36 cellular contexts compared by ENCODE assay signal in the genomic region with DNA sequence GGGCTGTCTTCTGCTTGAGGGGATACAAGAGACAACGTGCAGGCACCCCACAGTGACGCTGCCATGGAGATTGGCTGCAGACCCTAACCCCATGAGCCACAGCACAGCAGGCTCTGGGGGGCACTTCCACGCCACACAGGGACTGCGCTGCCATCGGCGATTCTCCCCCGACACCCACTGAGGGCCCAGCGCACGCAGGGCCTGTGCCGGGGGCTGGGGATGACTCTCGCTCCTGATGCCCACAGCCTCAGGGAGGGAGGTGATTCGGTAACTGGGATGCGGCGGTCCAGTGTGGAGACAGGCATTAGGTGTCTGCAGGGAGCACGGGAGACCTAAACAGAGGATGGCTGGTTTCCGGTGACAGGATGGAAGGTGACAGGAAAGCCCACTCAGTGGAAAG. TPM values are rescaled to one million over a fixed set of nuclear protein-coding genes. Genes with fewer than 3 reads are reported as not detected.
"Had no signal": no experiment of that assay in that cellular context is flagged by ENCODE, and none has a peak within 500 bp of the region (broad histone marks: within the 10 kb centered on the region; RNA-seq: fewer than 3 reads in every experiment).

No MANE protein-coding gene starts in this region.

- H3K4me3 ChIP-seq: ascending aorta, cardiac muscle cell had no signal

- H3K27ac ChIP-seq: ascending aorta, cardiac muscle cell, VCaP had no signal

- ATAC-seq: activated CD4-positive, alpha-beta T cell treated with anti-CD3 and anti-CD28 coated beads for 36 hours; activated CD4-positive, CD25-positive, alpha-beta regulatory T cell treated with anti-CD3 and anti-CD28 coated beads, Interleukin-2, amount 50 U/mL, for 24 hours; activated CD8-positive, alpha-beta memory T cell treated with anti-CD3 and anti-CD28 coated beads, Interleukin-2, amount 10 ng/mL, durations not matched to agents 7 days and 5 days; activated CD8-positive, alpha-beta T cell treated with anti-CD3 and anti-CD28 coated beads, Interleukin-2, amount 10 ng/mL, durations not matched to agents 7 days and 5 days; activated naive CD8-positive, alpha-beta T cell treated with anti-CD3 and anti-CD28 coated beads, Interleukin-2, amount 50 U/mL, for 24 hours had no signal

- H3K36me3 Mint-ChIP-seq: activated CD8-positive, alpha-beta memory T cell treated with anti-CD3 and anti-CD28 coated beads, Interleukin-2, amount 10 ng/mL, durations not matched to agents 7 days and 5 days; activated naive CD4-positive, alpha-beta T cell treated with anti-CD3 and anti-CD28 coated beads, Interleukin-2, amount 10 ng/mL, durations not matched to agents 7 days and 5 days; activated naive CD4-positive, alpha-beta T cell treated with anti-CD3 and anti-CD28 coated beads, Interleukin-2, amount 50 U/mL, for 24 hours; activated naive CD8-positive, alpha-beta T cell; activated naive CD8-positive, alpha-beta T cell treated with anti-CD3 and anti-CD28 coated beads, Interleukin-2, amount 10 ng/mL, durations not matched to agents 7 days and 5 days; brain had no signal

- H3K4me1 Mint-ChIP-seq: activated CD4-positive, alpha-beta memory T cell treated with anti-CD3 and anti-CD28 coated beads, Interleukin-2, amount 10 ng/mL, durations not matched to agents 7 days and 5 days; activated CD4-positive, alpha-beta T cell treated with anti-CD3 and anti-CD28 coated beads for 36 hours; activated CD4-positive, alpha-beta T cell treated with anti-CD3 and anti-CD28 coated beads, Interleukin-2, amount 10 ng/mL, durations not matched to agents 7 days and 5 days; activated CD8-positive, alpha-beta memory T cell treated with anti-CD3 and anti-CD28 coated beads, Interleukin-2, amount 10 ng/mL, durations not matched to agents 7 days and 5 days; activated naive CD4-positive, alpha-beta T cell treated with anti-CD3 and anti-CD28 coated beads, Interleukin-2, amount 10 ng/mL, durations not matched to agents 7 days and 5 days; activated naive CD4-positive, alpha-beta T cell treated with anti-CD3 and anti-CD28 coated beads, Interleukin-2, amount 50 U/mL, for 24 hours; activated naive CD8-positive, alpha-beta T cell treated with anti-CD3 and anti-CD28 coated beads, Interleukin-2, amount 10 ng/mL, durations not matched to agents 7 days and 5 days; activated naive CD8-positive, alpha-beta T cell treated with anti-CD3 and anti-CD28 coated beads, Interleukin-2, amount 50 U/mL, for 24 hours; central memory CD8-positive, alpha-beta T cell had no signal

- H3K27me3 Mint-ChIP-seq: activated CD4-positive, alpha-beta T cell treated with anti-CD3 and anti-CD28 coated beads for 36 hours; activated CD8-positive, alpha-beta memory T cell treated with anti-CD3 and anti-CD28 coated beads, Interleukin-2, amount 10 ng/mL, durations not matched to agents 7 days and 5 days; activated naive CD4-positive, alpha-beta T cell treated with anti-CD3 and anti-CD28 coated beads, Interleukin-2, amount 50 U/mL, for 24 hours; activated naive CD8-positive, alpha-beta T cell; brain had no signal

- H3K27ac Mint-ChIP-seq: activated CD4-positive, alpha-beta memory T cell treated with anti-CD3 and anti-CD28 coated beads, Interleukin-2, amount 10 ng/mL, durations not matched to agents 7 days and 5 days; activated CD4-positive, alpha-beta T cell treated with anti-CD3 and anti-CD28 coated beads for 36 hours; activated CD4-positive, alpha-beta T cell treated with anti-CD3 and anti-CD28 coated beads, Interleukin-2, amount 10 ng/mL, durations not matched to agents 7 days and 5 days; activated CD8-positive, alpha-beta memory T cell treated with anti-CD3 and anti-CD28 coated beads, Interleukin-2, amount 10 ng/mL, durations not matched to agents 7 days and 5 days; activated CD8-positive, alpha-beta T cell treated with anti-CD3 and anti-CD28 coated beads, Interleukin-2, amount 10 ng/mL, durations not matched to agents 7 days and 5 days; activated naive CD4-positive, alpha-beta T cell treated with anti-CD3 and anti-CD28 coated beads, Interleukin-2, amount 10 ng/mL, durations not matched to agents 7 days and 5 days; activated naive CD4-positive, alpha-beta T cell treated with anti-CD3 and anti-CD28 coated beads, Interleukin-2, amount 50 U/mL, for 24 hours; activated naive CD8-positive, alpha-beta T cell; activated naive CD8-positive, alpha-beta T cell treated with anti-CD3 and anti-CD28 coated beads, Interleukin-2, amount 10 ng/mL, durations not matched to agents 7 days and 5 days; activated naive CD8-positive, alpha-beta T cell treated with anti-CD3 and anti-CD28 coated beads, Interleukin-2, amount 50 U/mL, for 24 hours; activated T-cell treated with anti-CD3 and anti-CD28 coated beads, Interleukin-2, amount 50 U/mL, for 24 hours; activated T-helper 2 cell treated with anti-CD3 and anti-CD28 coated beads, Interferon-gamma antibody, Interleukin-2, Interleukin-4, amounts not matched to agents 10 μg/mL and 5 μg/mL and 100 μg/mL, durations not matched to agents 14 hours and 24 hours and 36 hours; T-helper 2 cell treated with Interferon-gamma antibody and Interleukin-4, amounts not matched to agents 5 μg/mL and 100 μg/mL, for 36 hours had no signal

- DNase-seq: activated CD4-positive, alpha-beta memory T cell treated with anti-CD3 and anti-CD28 coated beads, Interleukin-2, amount 10 ng/mL, durations not matched to agents 7 days and 5 days; activated CD4-positive, alpha-beta T cell treated with anti-CD3 and anti-CD28 coated beads for 1 hour; activated CD4-positive, alpha-beta T cell treated with anti-CD3 and anti-CD28 coated beads for 36 hours; activated CD4-positive, alpha-beta T cell treated with anti-CD3 and anti-CD28 coated beads for 48 hours; activated CD4-positive, alpha-beta T cell treated with anti-CD3 and anti-CD28 coated beads, Interleukin-2, amount 10 ng/mL, durations not matched to agents 7 days and 5 days; activated CD4-positive, alpha-beta T cell treated with anti-CD3 and anti-CD28 coated beads, Interleukin-2, amount 50 U/mL, for 48 hours; activated CD4-positive, CD25-positive, alpha-beta regulatory T cell; activated CD8-positive, alpha-beta memory T cell treated with anti-CD3 and anti-CD28 coated beads for 24 hours; activated CD8-positive, alpha-beta memory T cell treated with anti-CD3 and anti-CD28 coated beads, Interleukin-2, amount 10 ng/mL, durations not matched to agents 7 days and 5 days; activated CD8-positive, alpha-beta memory T cell treated with anti-CD3 and anti-CD28 coated beads, Interleukin-2, amount 50 U/mL, for 48 hours; activated CD8-positive, alpha-beta T cell treated with anti-CD3 and anti-CD28 coated beads, Interleukin-2, amount 10 ng/mL, durations not matched to agents 7 days and 5 days; activated effector memory CD4-positive, alpha-beta T cell treated with Interleukin-2 at 50 U/mL for 16 hours; activated gamma-delta T cell; activated naive CD4-positive, alpha-beta T cell treated with anti-CD3 and anti-CD28 coated beads, Interleukin-2, amount 10 ng/mL, durations not matched to agents 7 days and 5 days; activated naive CD4-positive, alpha-beta T cell treated with Interleukin-2 at 50 U/mL for 16 hours; activated naive CD8-positive, alpha-beta T cell treated with anti-CD3 and anti-CD28 coated beads, Interleukin-2, amount 10 ng/mL, durations not matched to agents 7 days and 5 days; activated naive CD8-positive, alpha-beta T cell treated with anti-CD3 and anti-CD28 coated beads, Interleukin-2, amount 50 U/mL, for 24 hours; activated T-cell treated with anti-CD3 and anti-CD28 coated beads, Interleukin-2, amount 50 U/mL, for 24 hours; activated T-cell treated with anti-CD3 and anti-CD28 coated beads, Interleukin-2, amount 50 U/mL, for 48 hours; amygdala; anterior cingulate cortex; cerebellar nuclear complex; T-helper 2 cell; T-helper 9 cell had no signal

- H3K27me3 ChIP-seq: ascending aorta, cardiac muscle cell had no signal

- H3K9me3 Mint-ChIP-seq: activated CD4-positive, alpha-beta memory T cell treated with anti-CD3 and anti-CD28 coated beads, Interleukin-2, amount 10 ng/mL, durations not matched to agents 7 days and 5 days; activated CD4-positive, alpha-beta T cell treated with anti-CD3 and anti-CD28 coated beads, Interleukin-2, amount 10 ng/mL, durations not matched to agents 7 days and 5 days; activated naive CD4-positive, alpha-beta T cell treated with anti-CD3 and anti-CD28 coated beads, Interleukin-2, amount 10 ng/mL, durations not matched to agents 7 days and 5 days; activated naive CD4-positive, alpha-beta T cell treated with anti-CD3 and anti-CD28 coated beads, Interleukin-2, amount 50 U/mL, for 24 hours; activated naive CD8-positive, alpha-beta T cell treated with anti-CD3 and anti-CD28 coated beads, Interleukin-2, amount 10 ng/mL, durations not matched to agents 7 days and 5 days; activated naive CD8-positive, alpha-beta T cell treated with anti-CD3 and anti-CD28 coated beads, Interleukin-2, amount 50 U/mL, for 24 hours; activated T-cell treated with anti-CD3 and anti-CD28 coated beads, Interleukin-2, amount 50 U/mL, for 24 hours; activated T-helper 2 cell treated with anti-CD3 and anti-CD28 coated beads, Interferon-gamma antibody, Interleukin-2, Interleukin-4, amounts not matched to agents 10 μg/mL and 5 μg/mL and 100 μg/mL, durations not matched to agents 14 hours and 24 hours and 36 hours; brain; central memory CD8-positive, alpha-beta T cell; T-helper 2 cell treated with Interferon-gamma antibody and Interleukin-4, amounts not matched to agents 5 μg/mL and 100 μg/mL, for 36 hours had no signal

- H3K36me3 ChIP-seq: ascending aorta, cardiac muscle cell had no signal

- H3K4me1 ChIP-seq: ascending aorta had no signal

- H3K4me3 Mint-ChIP-seq: activated CD4-positive, alpha-beta memory T cell treated with anti-CD3 and anti-CD28 coated beads, Interleukin-2, amount 10 ng/mL, durations not matched to agents 7 days and 5 days; activated CD4-positive, alpha-beta T cell treated with anti-CD3 and anti-CD28 coated beads for 36 hours; activated CD4-positive, alpha-beta T cell treated with anti-CD3 and anti-CD28 coated beads, Interleukin-2, amount 10 ng/mL, durations not matched to agents 7 days and 5 days; activated CD8-positive, alpha-beta memory T cell treated with anti-CD3 and anti-CD28 coated beads, Interleukin-2, amount 10 ng/mL, durations not matched to agents 7 days and 5 days; activated CD8-positive, alpha-beta T cell treated with anti-CD3 and anti-CD28 coated beads, Interleukin-2, amount 10 ng/mL, durations not matched to agents 7 days and 5 days; activated naive CD4-positive, alpha-beta T cell treated with anti-CD3 and anti-CD28 coated beads, Interleukin-2, amount 10 ng/mL, durations not matched to agents 7 days and 5 days; activated naive CD4-positive, alpha-beta T cell treated with anti-CD3 and anti-CD28 coated beads, Interleukin-2, amount 50 U/mL, for 24 hours; activated naive CD8-positive, alpha-beta T cell; activated naive CD8-positive, alpha-beta T cell treated with anti-CD3 and anti-CD28 coated beads, Interleukin-2, amount 10 ng/mL, durations not matched to agents 7 days and 5 days; activated naive CD8-positive, alpha-beta T cell treated with anti-CD3 and anti-CD28 coated beads, Interleukin-2, amount 50 U/mL, for 24 hours; activated T-cell treated with anti-CD3 and anti-CD28 coated beads, Interleukin-2, amount 50 U/mL, for 24 hours; brain; central memory CD8-positive, alpha-beta T cell; T-helper 2 cell treated with Interferon-gamma antibody and Interleukin-4, amounts not matched to agents 5 μg/mL and 100 μg/mL, for 36 hours had no signal

- FAIRE-seq: TTC549 had no signal

- H3K9me3 ChIP-seq: ascending aorta had no signal

RNA-seq across cellular contexts. Expression of a gene that starts 37.8 kb away (rescaled TPM):
- total RNA-seq: T-helper 1 cell treated with Interleukin-12 subunit alpha and Interleukin-12 subunit beta and Interleukin-4 antibody, amounts not matched to agents 30 ng/mL and 1 ng/mL, for 36 hours had no signal
